In the genomic region with DNA sequence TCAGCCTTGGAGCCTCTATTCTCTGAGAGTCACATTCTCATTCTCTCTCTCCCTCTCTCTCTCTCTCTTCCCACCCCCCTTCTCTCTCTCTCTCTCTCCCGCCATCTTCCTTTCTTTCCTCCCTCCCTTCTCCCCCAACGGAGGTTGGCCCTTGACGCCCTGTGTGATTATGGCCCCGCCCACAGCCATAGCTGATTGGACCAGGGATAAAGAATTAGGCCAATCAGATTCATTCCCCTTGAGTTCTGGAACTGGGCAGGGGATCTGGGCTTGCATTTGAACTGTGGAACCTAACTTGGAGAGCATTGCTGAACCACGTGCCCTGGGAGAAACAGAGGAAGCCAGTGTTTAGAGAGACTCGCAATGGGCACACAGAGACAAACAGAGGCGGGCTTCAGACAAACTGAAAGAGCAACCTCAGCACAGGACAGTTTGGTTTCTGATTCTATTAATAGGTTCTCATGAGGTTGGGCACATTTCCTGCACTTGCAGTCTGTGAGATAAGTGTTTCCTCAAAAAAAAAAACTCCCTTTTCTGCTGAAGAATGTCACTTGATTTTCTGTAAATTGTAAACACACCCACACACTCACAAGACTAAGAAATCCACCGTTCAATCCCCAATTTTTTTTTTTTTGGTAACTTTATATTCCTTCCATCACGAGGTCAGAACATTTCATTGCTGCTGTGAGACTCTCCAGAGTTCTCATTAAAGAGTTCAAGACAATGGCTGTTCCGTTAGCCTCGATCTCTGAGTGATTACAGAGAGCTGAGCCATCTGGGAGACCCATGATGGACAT, we compare ENCODE assay signal across 8 cellular contexts. TPM values are rescaled to one million over a fixed set of nuclear protein-coding genes. Genes with fewer than 3 reads are reported as not detected.
DNase-seq lines count a peak whose midpoint lies in the region; ATAC-seq lines count a peak whose summit lies in the region.

No MANE protein-coding gene starts in this region.

- peak overlapping the region; percentile 65 for H3K4me3 Mint-ChIP-seq in activated CD4-positive, alpha-beta T cell treated with anti-CD3 and anti-CD28 coated beads, Interleukin-2, amount 10 ng/mL, durations not matched to agents 7 days and 5 days

- peaks cover 85% of the 10 kb centered on the region for H3K4me1 Mint-ChIP-seq in activated CD4-positive, alpha-beta T cell treated with anti-CD3 and anti-CD28 coated beads, Interleukin-2, amount 10 ng/mL, durations not matched to agents 7 days and 5 days

- peak; percentile 73 for ATAC-seq in GM21723 (IDR thresholded peaks at IDR 0.05; ENCODE audit: unreplicated experiment)

- POLR2A ChIA-PET in activated CD4-positive, alpha-beta T cell treated with anti-CD3 and anti-CD28 coated beads, Interleukin-2, amount 10 ng/mL, durations not matched to agents 7 days and 5 days (lab: Charles Lee) = interaction anchor here (0.7 kb wide), 3 partner anchors 53 to 928 kb away, joined by 3 to 8 read pairs (median 4); partner anchors contain the start of gene RPLP0

- no peaks in the 10 kb centered on the region for H3K27me3 Mint-ChIP-seq in activated CD4-positive, alpha-beta T cell treated with anti-CD3 and anti-CD28 coated beads, Interleukin-2, amount 10 ng/mL, durations not matched to agents 7 days and 5 days

- H3K27ac Mint-ChIP-seq in activated CD4-positive, alpha-beta T cell treated with anti-CD3 and anti-CD28 coated beads, Interleukin-2, amount 10 ng/mL, durations not matched to agents 7 days and 5 days = peak overlapping the region; percentile 94

- peak; percentile 20 for DNase-seq in GM04504 (ENCODE audit: low read depth)
- DNase-seq in LHCN-M2 (ENCODE audit: low read depth) = peak; percentile 57
- DNase-seq in activated CD4-positive, alpha-beta T cell treated with anti-CD3 and anti-CD28 coated beads, Interleukin-2, amount 10 ng/mL, durations not matched to agents 7 days and 5 days = peak; percentile 93
- DNase-seq in dermis blood vessel endothelial cell = peak; percentile 86
- DNase-seq in middle frontal gyrus (ENCODE audit: extremely low spot score, low spot score) = peak; percentile 94
- DNase-seq in stimulated activated CD8-positive, alpha-beta memory T cell treated with anti-CD3 and anti-CD28 coated beads, Interleukin-7, amount 100 ng/mL, for 4 hours (ENCODE audit: low read depth in 2 of 2) = peak; percentile 77 to 86
- no peak for DNase-seq in DMS114 treated with DMSO at 0.1 percent for 48 hours (lab: John Stamatoyannopoulos, UW; ENCODE audit: unreplicated experiment)

- peaks cover 25% of the 10 kb centered on the region for H3K36me3 Mint-ChIP-seq in activated CD4-positive, alpha-beta T cell treated with anti-CD3 and anti-CD28 coated beads, Interleukin-2, amount 10 ng/mL, durations not matched to agents 7 days and 5 days (ENCODE audit: low read depth)

- peaks cover 6% of the 10 kb centered on the region for H3K9me3 Mint-ChIP-seq in activated CD4-positive, alpha-beta T cell treated with anti-CD3 and anti-CD28 coated beads, Interleukin-2, amount 10 ng/mL, durations not matched to agents 7 days and 5 days

- CTCF ChIA-PET in activated CD4-positive, alpha-beta T cell treated with anti-CD3 and anti-CD28 coated beads, Interleukin-2, amount 10 ng/mL, durations not matched to agents 7 days and 5 days (lab: Charles Lee) = interaction anchor here (0.6 to 2.1 kb wide), 5 partner anchors 10 to 1844 kb away, joined by 3 to 9 read pairs (median 4); no protein-coding TSS in a partner anchor

RNA-seq across cellular contexts. Expression of gene P2RX7, which starts 3.6 kb away (rescaled TPM):
- total RNA-seq in LHCN-M2 (2014; rRNA removed) (0.11 and 0.32 TPM in 2 replicates), dermis blood vessel endothelial cell (8.8 and 10.2 TPM in 2 replicates)
- 0.07 TPM for polyA plus RNA-seq in LHCN-M2 (2012)
- total RNA-seq in activated CD4-positive, alpha-beta T cell treated with anti-CD3 and anti-CD28 coated beads, Interleukin-2, amount 10 ng/mL, durations not matched to agents 7 days and 5 days = 10 to 100 TPM; 19.8 to 21.4 TPM
